In the genomic region with DNA sequence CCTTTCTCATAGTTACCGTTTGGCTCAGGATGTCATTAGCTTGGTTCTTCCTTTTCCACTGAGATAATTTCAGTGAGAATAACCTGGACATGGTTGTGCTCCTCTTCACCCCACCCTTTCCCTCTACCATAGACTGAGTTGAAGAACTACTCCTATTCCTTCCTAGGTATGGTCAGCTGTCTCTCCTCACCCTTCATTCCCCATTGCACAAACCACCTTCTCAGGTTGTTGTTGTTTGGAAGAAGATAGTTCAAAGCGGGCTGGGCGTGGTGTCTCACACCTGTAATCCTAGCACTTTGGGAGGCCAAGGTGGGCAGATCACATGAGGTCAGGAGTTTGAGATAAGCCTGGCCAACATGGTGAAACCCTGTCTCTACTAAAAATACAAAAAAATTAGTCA, we compare ENCODE assay signal across 1 cellular context.
TF ChIP-seq lines count a peak whose summit lies in the region.

No MANE protein-coding gene starts in this region.

TF ChIP-seq in HepG2, 621 proteins besides CTCF, POLR2A, EP300 and RAD21:
- peak; percentile 62; the same call in 1 of the 2 replicates for TF ChIP-seq ZNF317 (CRISPR knock-in tag; IDR thresholded peaks at IDR 0.05)
